8 cellular contexts compared by ENCODE assay signal in genomic region chr7:56063882-56064625, GRCh38.
DNase-seq lines count a peak whose midpoint lies in the region; ATAC-seq and TF ChIP-seq lines count a peak whose summit lies in the region.

SUMF2 (plus strand) TSS chr7:56064286; CDS start chr7:56064312, 26 bp downstream.

- H3K27ac ChIP-seq in caudate nucleus (ENCODE audit: low read depth, low read length), result peak within 1 kb of the TSS; percentile 52

- TF ChIP-seq CTCF in AG09309 (IDR thresholded peaks at IDR 0.05; ENCODE audit: control insufficient read depth, insufficient read depth, low read depth, low read length, missing control alignments), result peak; percentile 23

- peak; percentile 90 for ATAC-seq in GM18909 (IDR thresholded peaks at IDR 0.05; ENCODE audit: poor library complexity, unreplicated experiment)
- peak; percentile 85 for ATAC-seq in HG03159 (IDR thresholded peaks at IDR 0.05; ENCODE audit: unreplicated experiment)

- DNase-seq in AG09309 (ENCODE audit: low read depth) (peak; percentile 49), NCI-H345 treated with DMSO at 0.1 percent for 48 hours (lab: John Stamatoyannopoulos, UW; ENCODE audit: unreplicated experiment) (peak; percentile 81), caudate nucleus (lab: John Stamatoyannopoulos, UW) (peak in 60 of 61 donors; percentile 36 to 94 (median 85)), iris pigment epithelial cell (ENCODE audit: low read depth) (peak; percentile 88)
- DNase-seq in activated CD4-positive, CD25-positive, alpha-beta regulatory T cell (lab: John Stamatoyannopoulos, UW), result peak; percentile 76 to 81 (median 80)
- peak; percentile 91 for DNase-seq in stimulated activated CD4-positive, alpha-beta T cell treated with anti-CD3 and anti-CD28 coated beads, Interleukin-12 subunit alpha, Interleukin-12 subunit beta, amount 100 ng/mL, for 4 hours

- peak within 1 kb of the TSS; percentile 84 for H3K4me3 ChIP-seq in AG09309 (ENCODE audit: control insufficient read depth, low read depth, low read length)

Comparison
In these comparisons a context has a peak if more than half of its experiments do, and no peak if none do; other contexts are left out.
1. Peak in every context shown above with its lines: DNase-seq, ATAC-seq, H3K4me3 ChIP-seq and H3K27ac ChIP-seq.